ENCODE assay signal across 21 cellular contexts in the genomic region with DNA sequence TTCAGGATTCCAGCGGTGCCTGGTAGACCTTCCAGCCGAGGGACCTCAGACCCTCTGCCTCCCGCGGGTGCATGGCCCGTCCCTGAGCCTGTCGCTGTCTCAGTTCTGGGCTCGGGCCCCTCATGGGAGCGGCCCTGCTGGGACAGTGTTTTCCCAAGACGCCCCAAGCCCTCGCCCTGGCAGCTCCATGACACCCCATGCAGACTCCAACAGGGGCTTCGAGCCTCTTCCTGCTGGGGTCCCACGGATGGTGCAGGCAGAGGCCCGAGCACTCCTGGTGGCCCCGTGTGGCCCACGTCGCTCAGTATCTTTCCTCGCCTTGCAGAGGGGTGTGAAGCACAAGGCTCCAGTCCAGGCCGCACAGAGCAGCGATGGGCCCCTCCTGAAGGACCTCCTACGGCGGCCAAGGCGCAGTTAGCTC.
"Had no signal": no experiment of that assay in that cellular context is flagged by ENCODE, and none has a peak within 500 bp of the region (broad histone marks: within the 10 kb centered on the region; RNA-seq: fewer than 3 reads in every experiment).

No MANE protein-coding gene starts in this region.

- H3K4me3 ChIP-seq: ascending aorta, body of pancreas had no signal

- H3K27me3 Mint-ChIP-seq: activated CD8-positive, alpha-beta T cell treated with anti-CD3 and anti-CD28 coated beads for 36 hours; activated naive CD4-positive, alpha-beta T cell treated with anti-CD3 and anti-CD28 coated beads, Interleukin-2, amount 50 U/mL, for 24 hours had no signal

- H3K4me1 ChIP-seq: ascending aorta, body of pancreas had no signal

- H3K27ac Mint-ChIP-seq: activated CD8-positive, alpha-beta T cell treated with anti-CD3 and anti-CD28 coated beads for 36 hours; activated naive CD4-positive, alpha-beta T cell treated with anti-CD3 and anti-CD28 coated beads, Interleukin-2, amount 50 U/mL, for 24 hours; activated T-cell treated with anti-CD3 and anti-CD28 coated beads, Interleukin-2, amount 50 U/mL, for 72 hours; activated T-helper 2 cell treated with anti-CD3 and anti-CD28 coated beads, Interferon-gamma antibody, Interleukin-2, Interleukin-4, amounts not matched to agents 10 μg/mL and 5 μg/mL and 100 μg/mL, durations not matched to agents 14 hours and 24 hours and 36 hours; T-helper 1 cell treated with Interleukin-12 subunit alpha and Interleukin-12 subunit beta and Interleukin-4 antibody, amounts not matched to agents 30 μg/mL and 1 μg/mL, for 36 hours had no signal

- H3K9me3 Mint-ChIP-seq: activated CD8-positive, alpha-beta T cell treated with anti-CD3 and anti-CD28 coated beads for 36 hours; activated naive CD4-positive, alpha-beta T cell treated with anti-CD3 and anti-CD28 coated beads, Interleukin-2, amount 50 U/mL, for 24 hours; activated T-cell treated with anti-CD3 and anti-CD28 coated beads, Interleukin-2, amount 50 U/mL, for 72 hours; activated T-helper 2 cell treated with anti-CD3 and anti-CD28 coated beads, Interferon-gamma antibody, Interleukin-2, Interleukin-4, amounts not matched to agents 10 μg/mL and 5 μg/mL and 100 μg/mL, durations not matched to agents 14 hours and 24 hours and 36 hours; T-helper 1 cell treated with Interleukin-12 subunit alpha and Interleukin-12 subunit beta and Interleukin-4 antibody, amounts not matched to agents 30 μg/mL and 1 μg/mL, for 36 hours had no signal

- H3K27ac ChIP-seq: ascending aorta, body of pancreas had no signal

- DNase-seq: activated CD4-positive, alpha-beta T cell treated with anti-CD3 and anti-CD28 coated beads for 4 hours; activated CD8-positive, alpha-beta memory T cell treated with anti-CD3 and anti-CD28 coated beads, Interleukin-2, amount 50 U/mL, for 4 hours; activated CD8-positive, alpha-beta T cell treated with anti-CD3 and anti-CD28 coated beads for 36 hours; activated gamma-delta T cell treated with Interleukin-2 at 50 U/mL for 16 hours; activated T-cell treated with anti-CD3 and anti-CD28 coated beads, Interleukin-2, amount 50 U/mL, for 72 hours; KBM-7; NCI-H1048; NCI-H1930; NCI-H2107; NCI-H2171 treated with DMSO at 0.1 percent for 48 hours; NCI-H345; NCI-H510A; NCI-H526 treated with DMSO at 0.1 percent for 48 hours; PC-3; SHP77 treated with DMSO at 0.1 percent for 48 hours had no signal

- ATAC-seq: activated CD4-positive, CD25-positive, alpha-beta regulatory T cell treated with anti-CD3 and anti-CD28 coated beads, Interleukin-2, amount 50 U/mL, for 24 hours; activated CD8-positive, alpha-beta T cell treated with anti-CD3 and anti-CD28 coated beads for 36 hours; activated T-cell treated with anti-CD3 and anti-CD28 coated beads, Interleukin-2, amount 50 U/mL, for 72 hours; body of pancreas; PC-3 had no signal

- H3K9me3 ChIP-seq: ascending aorta, body of pancreas had no signal

- H3K27me3 ChIP-seq: ascending aorta, body of pancreas had no signal

- H3K4me3 Mint-ChIP-seq: activated CD8-positive, alpha-beta T cell treated with anti-CD3 and anti-CD28 coated beads for 36 hours; activated naive CD4-positive, alpha-beta T cell treated with anti-CD3 and anti-CD28 coated beads, Interleukin-2, amount 50 U/mL, for 24 hours; activated T-cell treated with anti-CD3 and anti-CD28 coated beads, Interleukin-2, amount 50 U/mL, for 72 hours; T-helper 1 cell treated with Interleukin-12 subunit alpha and Interleukin-12 subunit beta and Interleukin-4 antibody, amounts not matched to agents 30 μg/mL and 1 μg/mL, for 36 hours had no signal
